ENCODE assay signal across 16 cellular contexts in the genomic region with DNA sequence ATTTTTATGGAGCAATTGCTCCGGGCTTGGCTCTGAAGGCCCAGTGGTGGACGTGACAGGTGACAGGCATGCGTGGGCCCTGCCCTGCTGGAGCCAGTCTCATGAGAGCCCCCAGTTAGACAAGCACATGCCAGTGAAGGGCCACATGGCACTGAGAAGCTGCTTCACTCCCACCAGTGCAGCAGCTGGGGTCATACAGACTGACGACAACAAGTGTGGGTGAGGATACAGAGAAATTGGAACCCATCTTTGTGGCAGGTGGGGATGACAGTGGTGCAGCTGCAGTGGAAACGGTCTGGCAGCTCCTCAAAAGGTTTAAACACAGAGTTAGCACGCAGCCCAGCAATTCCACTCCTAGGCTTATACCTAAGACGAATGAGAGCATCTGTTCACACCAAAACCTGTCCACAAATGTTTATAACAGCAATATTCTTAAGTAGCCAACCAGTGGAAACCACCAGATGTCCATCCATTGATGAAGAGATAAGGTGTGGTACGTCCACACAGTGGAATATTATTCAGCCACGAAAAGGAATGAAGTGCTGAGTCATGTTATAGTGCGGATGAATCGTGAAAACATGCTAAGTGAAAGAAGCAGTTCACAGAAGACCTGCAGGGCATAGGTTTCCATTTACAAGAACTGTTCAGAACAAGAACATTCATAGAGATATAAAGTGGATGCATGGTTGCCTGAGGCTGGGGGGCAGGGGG. TPM values are rescaled to one million over a fixed set of nuclear protein-coding genes. Genes with fewer than 3 reads are reported as not detected.
DNase-seq lines count a peak whose midpoint lies in the region; TF ChIP-seq lines count a peak whose summit lies in the region.
"Had no signal": no experiment of that assay in that cellular context is flagged by ENCODE, and none has a peak within 500 bp of the region (broad histone marks: within the 10 kb centered on the region; RNA-seq: fewer than 3 reads in every experiment).

No MANE protein-coding gene starts in this region.

- no peaks in the 10 kb centered on the region for H3K27me3 Mint-ChIP-seq in activated T-cell treated with anti-CD3 and anti-CD28 coated beads, Interleukin-2, amount 50 U/mL, for 24 hours
- H3K27me3 Mint-ChIP-seq: IgD-negative memory B cell had no signal

- H3K4me1 ChIP-seq in sigmoid colon, result peaks cover 0 to 40% (median 27%) of the 10 kb centered on the region in 4 donors
- H3K4me1 ChIP-seq in tibial nerve, result peaks cover 0 to 30% (median 18%) of the 10 kb centered on the region in 4 donors

- H3K36me3 ChIP-seq in sigmoid colon (no peaks in the 10 kb centered on the region), tibial nerve (no peaks in the 10 kb centered on the region)
- H3K36me3 ChIP-seq: BE2C, Peyer's patch had no signal

- no peak for TF ChIP-seq CTCF in AG04450 (IDR thresholded peaks at IDR 0.05; ENCODE audit: low read depth, low read length)
- TF ChIP-seq CTCF in coronary artery (IDR thresholded peaks at IDR 0.05), result no peak
- TF ChIP-seq CTCF in sigmoid colon (IDR thresholded peaks at IDR 0.05), result no peak
- no peak for TF ChIP-seq CTCF in tibial nerve (IDR thresholded peaks at IDR 0.05)

- DNase-seq in AG04450 (ENCODE audit: low read depth, low spot score), result no peak
- DNase-seq in NCI-H1694 treated with DMSO at 0.1 percent for 48 hours (lab: John Stamatoyannopoulos, UW), result peak; percentile 71
- DNase-seq in coronary artery (ENCODE audit: low spot score), result no peak
- no peak for DNase-seq in sigmoid colon
- no peak for DNase-seq in dermis blood vessel endothelial cell
- no peak for DNase-seq in EL
- DNase-seq in tibial nerve (ENCODE audit: low spot score in 2 of 2), result no peak
- DNase-seq in activated T-cell treated with anti-CD3 and anti-CD28 coated beads, Interleukin-2, amount 50 U/mL, for 24 hours, result no peak
- DNase-seq: activated CD4-positive, alpha-beta T cell treated with anti-CD3 and anti-CD28 coated beads, Interleukin-2, amount 50 U/mL, for 48 hours; BE2C; DMS79 treated with DMSO at 0.1 percent for 48 hours; Peyer's patch had no signal

- peaks cover 4% of the 10 kb centered on the region; the same call in 1 of the 2 replicates for H3K9me3 ChIP-seq in AG04450 (ENCODE audit: control insufficient read depth, insufficient read depth, low read length)
- H3K9me3 ChIP-seq in sigmoid colon, result no peaks in the 10 kb centered on the region
- H3K9me3 ChIP-seq in tibial nerve, result no peaks in the 10 kb centered on the region
- H3K9me3 ChIP-seq: BE2C, Peyer's patch had no signal

- no peak for TF ChIP-seq POLR2A in sigmoid colon (IDR thresholded peaks at IDR 0.05)
- TF ChIP-seq POLR2A in tibial nerve (IDR thresholded peaks at IDR 0.05), result no peak

- H3K27me3 ChIP-seq in AG04450 (ENCODE audit: control insufficient read depth, insufficient read depth, low read length), result no peaks in the 10 kb centered on the region
- H3K27me3 ChIP-seq in sigmoid colon, result no peaks in the 10 kb centered on the region
- no peaks in the 10 kb centered on the region for H3K27me3 ChIP-seq in tibial nerve
- H3K27me3 ChIP-seq: BE2C, Peyer's patch had no signal

- 79 to 87% methylated on average over 11 of the region's 11 CpGs for WGBS in sigmoid colon, 2 donors
- WGBS in tibial nerve, 2 donors, result 92 to 93% methylated on average over 11 of the region's 11 CpGs

- CTCF ChIA-PET in AG04450 (lab: Charles Lee), result interaction anchor here (1.3 to 2.4 kb wide), 3 partner anchors 10 to 129 kb away, joined by 3 to 13 read pairs (median 4); no protein-coding TSS in a partner anchor

- no peak overlapping the region for H3K4me3 ChIP-seq in AG04450 (ENCODE audit: low read depth, low read length)
- peak overlapping the region; percentile 6 for H3K4me3 ChIP-seq in coronary artery
- no peak overlapping the region for H3K4me3 ChIP-seq in sigmoid colon
- no peak overlapping the region for H3K4me3 ChIP-seq in tibial nerve
- H3K4me3 ChIP-seq: Peyer's patch had no signal

- H3K27ac ChIP-seq in AG04450 (ENCODE audit: low read depth, low read length), result peak overlapping the region; percentile 92
- peak overlapping the region; percentile 53 to 80 for H3K27ac ChIP-seq in coronary artery
- peak overlapping the region; percentile 55 to 70 (median 68) for H3K27ac ChIP-seq in sigmoid colon
- no peak overlapping the region for H3K27ac ChIP-seq in tibial nerve

- intact Hi-C loops in sigmoid colon (cut with DNase I), result no loop called here

- POLR2A ChIA-PET in AG04450 (lab: Yijun Ruan, JAX), result interaction anchor here (0.9 to 1.8 kb wide), 4 partner anchors 13 to 38 kb away, joined by 3 to 9 read pairs (median 4); no protein-coding TSS in a partner anchor

- no peak overlapping the region for H3K4me3 Mint-ChIP-seq in activated T-cell treated with anti-CD3 and anti-CD28 coated beads, Interleukin-2, amount 50 U/mL, for 24 hours
- H3K4me3 Mint-ChIP-seq: IgD-negative memory B cell; natural killer cell treated with Interleukin-12 subunit alpha and Interleukin-12 subunit beta and Interleukin-15 and Interleukin-18, amount 100 ng/mL, for 72 hours had no signal

- TF ChIP-seq EP300 in sigmoid colon (IDR thresholded peaks at IDR 0.05), result no peak
- TF ChIP-seq EP300 in tibial nerve (IDR thresholded peaks at IDR 0.05), result no peak

- no peak overlapping the region for H3K27ac Mint-ChIP-seq in activated T-cell treated with anti-CD3 and anti-CD28 coated beads, Interleukin-2, amount 50 U/mL, for 24 hours
- H3K27ac Mint-ChIP-seq: activated T-helper 2 cell treated with anti-CD3 and anti-CD28 coated beads, Interferon-gamma antibody, Interleukin-2, Interleukin-4, amounts not matched to agents 10 μg/mL and 5 μg/mL and 100 μg/mL, durations not matched to agents 14 hours and 24 hours and 36 hours; IgD-negative memory B cell; natural killer cell treated with Interleukin-12 subunit alpha and Interleukin-12 subunit beta and Interleukin-15 and Interleukin-18, amount 100 ng/mL, for 72 hours had no signal

- peaks cover 23% of the 10 kb centered on the region for H3K4me1 Mint-ChIP-seq in activated T-cell treated with anti-CD3 and anti-CD28 coated beads, Interleukin-2, amount 50 U/mL, for 24 hours (ENCODE audit: low read depth)

- no peaks in the 10 kb centered on the region for H3K36me3 Mint-ChIP-seq in activated T-cell treated with anti-CD3 and anti-CD28 coated beads, Interleukin-2, amount 50 U/mL, for 24 hours (ENCODE audit: low read depth)
- H3K36me3 Mint-ChIP-seq: IgD-negative memory B cell; natural killer cell treated with Interleukin-12 subunit alpha and Interleukin-12 subunit beta and Interleukin-15 and Interleukin-18, amount 100 ng/mL, for 72 hours had no signal

- no peaks in the 10 kb centered on the region for H3K9me3 Mint-ChIP-seq in activated T-cell treated with anti-CD3 and anti-CD28 coated beads, Interleukin-2, amount 50 U/mL, for 24 hours
- H3K9me3 Mint-ChIP-seq: activated T-helper 2 cell treated with anti-CD3 and anti-CD28 coated beads, Interferon-gamma antibody, Interleukin-2, Interleukin-4, amounts not matched to agents 10 μg/mL and 5 μg/mL and 100 μg/mL, durations not matched to agents 14 hours and 24 hours and 36 hours; natural killer cell treated with Interleukin-12 subunit alpha and Interleukin-12 subunit beta and Interleukin-15 and Interleukin-18, amount 100 ng/mL, for 72 hours had no signal

RNA-seq across cellular contexts. Expression of gene CIBAR2, which starts 12.5 kb away (rescaled TPM):
- polyA plus RNA-seq in AG04450 (2011; rRNA removed) (0.31 and 0.41 TPM in 2 replicates), sigmoid colon (not detected)
- not detected in 2 replicates for polyA minus RNA-seq in AG04450 (2011; rRNA and poly(A)+ RNA removed)
- total RNA-seq in sigmoid colon (not detected), dermis blood vessel endothelial cell (not detected in 2 replicates), tibial nerve (not detected)
- total RNA-seq: activated T-helper 2 cell treated with anti-CD3 and anti-CD28 coated beads, Interferon-gamma antibody, Interleukin-2, Interleukin-4, amounts not matched to agents 10 μg/mL and 5 μg/mL and 100 μg/mL, durations not matched to agents 14 hours and 24 hours and 36 hours; natural killer cell treated with Interleukin-12 subunit alpha and Interleukin-12 subunit beta and Interleukin-15 and Interleukin-18, amount 100 ng/mL, for 72 hours; NCI-H460; Peyer's patch had no signal
- polyA plus RNA-seq: IgD-negative memory B cell had no signal

Comparison
In these comparisons a context has a peak if more than half of its experiments do, and no peak if none do; other contexts are left out.
1. H3K27ac ChIP-seq: peak in AG04450 (single experiment), coronary artery (2 of 2) and sigmoid colon (4 of 4); none in tibial nerve (0 of 4).